ENCODE assay signal across 22 cellular contexts in genomic region chr11:132908017-132908810, GRCh38.
"Had no signal": no experiment of that assay in that cellular context is flagged by ENCODE, and none has a peak within 500 bp of the region (broad histone marks: within the 10 kb centered on the region; RNA-seq: fewer than 3 reads in every experiment).

No MANE protein-coding gene starts in this region.

- FAIRE-seq: small intestine had no signal

- H3K27ac ChIP-seq: heart right ventricle, hepatocyte, left ventricle myocardium inferior, neural progenitor cell, neutrophil, ovary, sigmoid colon, spleen, suprapubic skin, thoracic aorta, tibial artery, uterus had no signal

- H2AFZ ChIP-seq: hepatocyte, neural progenitor cell had no signal

- H3K4me3 ChIP-seq: heart right ventricle, hepatocyte, left ventricle myocardium inferior, lung, neural progenitor cell, ovary, sigmoid colon, spleen, suprapubic skin, thoracic aorta, tibial artery, uterus had no signal

- DNase-seq: heart right ventricle; islet precursor cell; left ventricle myocardium inferior; naive thymus-derived CD8-positive, alpha-beta T cell; nephron progenitor cell; ovary; right cardiac atrium; sigmoid colon; small intestine; spleen; stimulated activated CD4-positive, alpha-beta T cell treated with anti-CD3 and anti-CD28 coated beads, Interleukin-4, amount 100 ng/mL, for 24 hours; stimulated activated naive CD4-positive, alpha-beta T cell; tibial artery; trophoblast cell; uterus had no signal

- H3K27me3 ChIP-seq: hepatocyte, neural progenitor cell, neutrophil, ovary, sigmoid colon, spleen, suprapubic skin, tibial artery, uterus had no signal

- H3K9me3 ChIP-seq: heart right ventricle, left ventricle myocardium inferior, neutrophil, ovary, sigmoid colon, suprapubic skin, thoracic aorta, tibial artery, uterus had no signal

- H3K4me1 ChIP-seq: left ventricle myocardium inferior, sigmoid colon, suprapubic skin, tibial artery, uterus had no signal

- H3K9ac ChIP-seq: neural progenitor cell had no signal

- H3K4me2 ChIP-seq: hepatocyte, neural progenitor cell had no signal

- H3K36me3 ChIP-seq: heart right ventricle, left ventricle myocardium inferior, neural progenitor cell, neutrophil, ovary, sigmoid colon, spleen, suprapubic skin, thoracic aorta, tibial artery, uterus had no signal

- ATAC-seq: heart right ventricle; naive thymus-derived CD8-positive, alpha-beta T cell; right cardiac atrium; stimulated activated effector memory CD8-positive, alpha-beta T cell treated with anti-CD3 and anti-CD28 coated beads, Interleukin-12 subunit alpha, Interleukin-12 subunit beta, amount 100 ng/mL, for 72 hours had no signal
